1 cellular context compared by ENCODE assay signal in the genomic region with DNA sequence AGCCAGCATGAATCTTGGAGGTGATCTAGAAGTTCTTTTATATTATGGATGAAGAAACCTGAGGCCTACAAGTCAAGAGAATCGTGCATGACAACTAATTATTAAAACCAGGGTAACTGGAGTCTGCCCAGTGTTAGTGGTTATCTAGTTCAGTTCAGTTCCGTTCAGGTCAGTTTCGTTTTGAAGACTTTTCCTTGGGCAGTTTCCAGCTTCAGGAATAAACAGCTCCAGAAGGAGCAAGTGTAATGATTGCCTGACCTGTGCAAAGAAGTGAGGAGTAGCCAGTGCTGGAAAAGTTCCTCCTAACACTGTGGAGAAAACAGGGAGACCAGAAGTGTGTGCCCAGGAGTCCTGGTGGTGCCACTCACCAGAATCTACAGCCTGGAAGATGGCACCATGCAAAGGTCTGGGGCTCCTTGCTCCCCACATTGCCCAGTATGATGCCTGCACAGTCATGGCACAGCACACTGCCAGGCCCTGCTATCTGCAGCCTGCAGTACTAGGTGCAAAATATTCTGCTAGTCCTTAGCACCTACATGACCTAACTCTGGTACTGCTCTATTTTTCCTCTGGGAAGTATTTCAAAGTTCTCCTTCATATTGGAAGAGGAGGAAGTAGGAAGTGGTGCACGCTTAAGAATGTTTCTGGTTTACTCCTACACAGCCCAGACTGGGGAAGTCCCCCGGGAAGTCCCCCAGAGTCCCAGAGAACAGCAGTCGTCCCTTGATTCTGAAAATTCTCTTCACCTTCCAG.
TF ChIP-seq lines count a peak whose summit lies in the region.

No MANE protein-coding gene starts in this region.

TF ChIP-seq in IMR-90, 13 proteins besides CTCF, POLR2A, EP300 and RAD21 (continued from another document):
- TF ChIP-seq, protein P1, sequence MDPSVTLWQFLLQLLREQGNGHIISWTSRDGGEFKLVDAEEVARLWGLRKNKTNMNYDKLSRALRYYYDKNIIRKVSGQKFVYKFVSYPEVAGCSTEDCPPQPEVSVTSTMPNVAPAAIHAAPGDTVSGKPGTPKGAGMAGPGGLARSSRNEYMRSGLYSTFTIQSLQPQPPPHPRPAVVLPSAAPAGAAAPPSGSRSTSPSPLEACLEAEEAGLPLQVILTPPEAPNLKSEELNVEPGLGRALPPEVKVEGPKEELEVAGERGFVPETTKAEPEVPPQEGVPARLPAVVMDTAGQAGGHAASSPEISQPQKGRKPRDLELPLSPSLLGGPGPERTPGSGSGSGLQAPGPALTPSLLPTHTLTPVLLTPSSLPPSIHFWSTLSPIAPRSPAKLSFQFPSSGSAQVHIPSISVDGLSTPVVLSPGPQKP (IDR thresholded peaks at IDR 0.05; ENCODE audit: borderline replicate concordance, low read depth, low read length) = no peak
- TF ChIP-seq RCOR1 (IDR thresholded peaks at IDR 0.05; ENCODE audit: insufficient replicate concordance, low read length) (no peak), SMC3 (IDR thresholded peaks at IDR 0.05; ENCODE audit: low read depth, low read length) (no peak), MAZ (IDR thresholded peaks at IDR 0.05; ENCODE audit: borderline replicate concordance, low read depth, low read length) (no peak), CEBPB (IDR thresholded peaks at IDR 0.05; ENCODE audit: low read depth, low read length) (no peak), MAFK (IDR thresholded peaks at IDR 0.05; ENCODE audit: low read depth, low read length) (no peak), NFE2L2 (IDR thresholded peaks at IDR 0.05; ENCODE audit: low read depth, low read length) (no peak)
- TF ChIP-seq, protein P2, sequence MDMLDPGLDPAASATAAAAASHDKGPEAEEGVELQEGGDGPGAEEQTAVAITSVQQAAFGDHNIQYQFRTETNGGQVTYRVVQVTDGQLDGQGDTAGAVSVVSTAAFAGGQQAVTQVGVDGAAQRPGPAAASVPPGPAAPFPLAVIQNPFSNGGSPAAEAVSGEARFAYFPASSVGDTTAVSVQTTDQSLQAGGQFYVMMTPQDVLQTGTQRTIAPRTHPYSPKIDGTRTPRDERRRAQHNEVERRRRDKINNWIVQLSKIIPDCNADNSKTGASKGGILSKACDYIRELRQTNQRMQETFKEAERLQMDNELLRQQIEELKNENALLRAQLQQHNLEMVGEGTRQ (IDR thresholded peaks at IDR 0.05; ENCODE audit: low read depth, low read length) = no peak
